1 cellular context compared by ENCODE assay signal in the genomic region with DNA sequence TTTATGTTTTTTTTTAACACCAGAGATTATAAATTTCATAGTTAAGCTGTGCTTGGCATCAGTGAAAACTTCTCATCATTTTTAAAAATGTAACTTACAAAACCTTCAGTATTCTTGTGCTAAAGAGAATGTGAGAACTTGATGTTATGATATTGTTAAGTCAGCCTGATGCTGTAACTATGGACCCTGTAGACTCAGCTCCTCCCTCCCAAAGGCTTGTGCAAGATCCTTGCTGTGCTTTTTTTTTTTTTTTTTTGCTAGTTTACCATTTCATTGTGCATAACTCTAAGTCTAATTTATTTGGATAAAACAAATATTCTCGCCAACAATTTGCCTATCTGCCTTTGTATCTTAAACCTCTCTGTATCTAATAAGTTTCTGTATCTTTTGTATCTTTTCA.
TF ChIP-seq lines count a peak whose summit lies in the region.

No MANE protein-coding gene starts in this region.

TF ChIP-seq in GM23338, 12 proteins besides CTCF, POLR2A, EP300 and RAD21:
- TF ChIP-seq, protein P1, sequence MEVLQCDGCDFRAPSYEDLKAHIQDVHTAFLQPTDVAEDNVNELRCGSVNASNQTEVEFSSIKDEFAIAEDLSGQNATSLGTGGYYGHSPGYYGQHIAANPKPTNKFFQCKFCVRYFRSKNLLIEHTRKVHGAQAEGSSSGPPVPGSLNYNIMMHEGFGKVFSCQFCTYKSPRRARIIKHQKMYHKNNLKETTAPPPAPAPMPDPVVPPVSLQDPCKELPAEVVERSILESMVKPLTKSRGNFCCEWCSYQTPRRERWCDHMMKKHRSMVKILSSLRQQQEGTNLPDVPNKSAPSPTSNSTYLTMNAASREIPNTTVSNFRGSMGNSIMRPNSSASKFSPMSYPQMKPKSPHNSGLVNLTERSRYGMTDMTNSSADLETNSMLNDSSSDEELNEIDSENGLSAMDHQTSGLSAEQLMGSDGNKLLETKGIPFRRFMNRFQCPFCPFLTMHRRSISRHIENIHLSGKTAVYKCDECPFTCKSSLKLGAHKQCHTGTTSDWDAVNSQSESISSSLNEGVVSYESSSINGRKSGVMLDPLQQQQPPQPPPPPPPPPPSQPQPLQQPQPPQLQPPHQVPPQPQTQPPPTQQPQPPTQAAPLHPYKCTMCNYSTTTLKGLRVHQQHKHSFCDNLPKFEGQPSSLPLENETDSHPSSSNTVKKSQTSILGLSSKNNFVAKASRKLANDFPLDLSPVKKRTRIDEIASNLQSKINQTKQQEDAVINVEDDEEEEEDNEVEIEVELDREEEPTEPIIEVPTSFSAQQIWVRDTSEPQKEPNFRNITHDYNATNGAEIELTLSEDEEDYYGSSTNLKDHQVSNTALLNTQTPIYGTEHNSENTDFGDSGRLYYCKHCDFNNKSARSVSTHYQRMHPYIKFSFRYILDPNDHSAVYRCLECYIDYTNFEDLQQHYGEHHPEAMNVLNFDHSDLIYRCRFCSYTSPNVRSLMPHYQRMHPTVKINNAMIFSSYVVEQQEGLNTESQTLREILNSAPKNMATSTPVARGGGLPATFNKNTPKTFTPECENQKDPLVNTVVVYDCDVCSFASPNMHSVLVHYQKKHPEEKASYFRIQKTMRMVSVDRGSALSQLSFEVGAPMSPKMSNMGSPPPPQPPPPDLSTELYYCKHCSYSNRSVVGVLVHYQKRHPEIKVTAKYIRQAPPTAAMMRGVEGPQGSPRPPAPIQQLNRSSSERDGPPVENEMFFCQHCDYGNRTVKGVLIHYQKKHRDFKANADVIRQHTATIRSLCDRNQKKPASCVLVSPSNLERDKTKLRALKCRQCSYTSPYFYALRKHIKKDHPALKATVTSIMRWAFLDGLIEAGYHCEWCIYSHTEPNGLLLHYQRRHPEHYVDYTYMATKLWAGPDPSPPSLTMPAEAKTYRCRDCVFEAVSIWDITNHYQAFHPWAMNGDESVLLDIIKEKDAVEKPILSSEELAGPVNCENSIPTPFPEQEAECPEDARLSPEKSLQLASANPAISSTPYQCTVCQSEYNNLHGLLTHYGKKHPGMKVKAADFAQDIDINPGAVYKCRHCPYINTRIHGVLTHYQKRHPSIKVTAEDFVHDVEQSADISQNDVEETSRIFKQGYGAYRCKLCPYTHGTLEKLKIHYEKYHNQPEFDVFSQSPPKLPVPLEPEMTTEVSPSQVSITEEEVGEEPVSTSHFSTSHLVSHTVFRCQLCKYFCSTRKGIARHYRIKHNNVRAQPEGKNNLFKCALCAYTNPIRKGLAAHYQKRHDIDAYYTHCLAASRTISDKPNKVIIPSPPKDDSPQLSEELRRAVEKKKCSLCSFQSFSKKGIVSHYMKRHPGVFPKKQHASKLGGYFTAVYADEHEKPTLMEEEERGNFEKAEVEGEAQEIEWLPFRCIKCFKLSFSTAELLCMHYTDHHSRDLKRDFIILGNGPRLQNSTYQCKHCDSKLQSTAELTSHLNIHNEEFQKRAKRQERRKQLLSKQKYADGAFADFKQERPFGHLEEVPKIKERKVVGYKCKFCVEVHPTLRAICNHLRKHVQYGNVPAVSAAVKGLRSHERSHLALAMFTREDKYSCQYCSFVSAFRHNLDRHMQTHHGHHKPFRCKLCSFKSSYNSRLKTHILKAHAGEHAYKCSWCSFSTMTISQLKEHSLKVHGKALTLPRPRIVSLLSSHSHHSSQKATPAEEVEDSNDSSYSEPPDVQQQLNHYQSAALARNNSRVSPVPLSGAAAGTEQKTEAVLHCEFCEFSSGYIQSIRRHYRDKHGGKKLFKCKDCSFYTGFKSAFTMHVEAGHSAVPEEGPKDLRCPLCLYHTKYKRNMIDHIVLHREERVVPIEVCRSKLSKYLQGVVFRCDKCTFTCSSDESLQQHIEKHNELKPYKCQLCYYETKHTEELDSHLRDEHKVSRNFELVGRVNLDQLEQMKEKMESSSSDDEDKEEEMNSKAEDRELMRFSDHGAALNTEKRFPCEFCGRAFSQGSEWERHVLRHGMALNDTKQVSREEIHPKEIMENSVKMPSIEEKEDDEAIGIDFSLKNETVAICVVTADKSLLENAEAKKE (CRISPR knock-in tag; IDR thresholded peaks at IDR 0.05) = no peak
- TF ChIP-seq ETS1 (IDR thresholded peaks at IDR 0.05) = no peak
- TF ChIP-seq JUNB (IDR thresholded peaks at IDR 0.05; ENCODE audit: unreplicated experiment) = no peak
- no peak for TF ChIP-seq ZNF331 (CRISPR knock-in tag; IDR thresholded peaks at IDR 0.05; ENCODE audit: low read depth)
- no peak for TF ChIP-seq ZNF114 (CRISPR knock-in tag; IDR thresholded peaks at IDR 0.05)
- TF ChIP-seq STAT1 (IDR thresholded peaks at IDR 0.05; ENCODE audit: unreplicated experiment) = no peak
- no peak for TF ChIP-seq EZH2phosphoT487 (IDR thresholded peaks at IDR 0.05; ENCODE audit: unreplicated experiment)
- TF ChIP-seq EZH2 (IDR thresholded peaks at IDR 0.05; ENCODE audit: low read depth, unreplicated experiment) = no peak
- no peak for TF ChIP-seq CREB1 (CRISPR knock-in tag; IDR thresholded peaks at IDR 0.05; ENCODE audit: low read depth)
- no peak for TF ChIP-seq NANOG (IDR thresholded peaks at IDR 0.05; ENCODE audit: borderline replicate concordance)
- no peak for TF ChIP-seq POLR2AphosphoS5 (IDR thresholded peaks at IDR 0.05; ENCODE audit: low read depth)
- TF ChIP-seq, protein P2, sequence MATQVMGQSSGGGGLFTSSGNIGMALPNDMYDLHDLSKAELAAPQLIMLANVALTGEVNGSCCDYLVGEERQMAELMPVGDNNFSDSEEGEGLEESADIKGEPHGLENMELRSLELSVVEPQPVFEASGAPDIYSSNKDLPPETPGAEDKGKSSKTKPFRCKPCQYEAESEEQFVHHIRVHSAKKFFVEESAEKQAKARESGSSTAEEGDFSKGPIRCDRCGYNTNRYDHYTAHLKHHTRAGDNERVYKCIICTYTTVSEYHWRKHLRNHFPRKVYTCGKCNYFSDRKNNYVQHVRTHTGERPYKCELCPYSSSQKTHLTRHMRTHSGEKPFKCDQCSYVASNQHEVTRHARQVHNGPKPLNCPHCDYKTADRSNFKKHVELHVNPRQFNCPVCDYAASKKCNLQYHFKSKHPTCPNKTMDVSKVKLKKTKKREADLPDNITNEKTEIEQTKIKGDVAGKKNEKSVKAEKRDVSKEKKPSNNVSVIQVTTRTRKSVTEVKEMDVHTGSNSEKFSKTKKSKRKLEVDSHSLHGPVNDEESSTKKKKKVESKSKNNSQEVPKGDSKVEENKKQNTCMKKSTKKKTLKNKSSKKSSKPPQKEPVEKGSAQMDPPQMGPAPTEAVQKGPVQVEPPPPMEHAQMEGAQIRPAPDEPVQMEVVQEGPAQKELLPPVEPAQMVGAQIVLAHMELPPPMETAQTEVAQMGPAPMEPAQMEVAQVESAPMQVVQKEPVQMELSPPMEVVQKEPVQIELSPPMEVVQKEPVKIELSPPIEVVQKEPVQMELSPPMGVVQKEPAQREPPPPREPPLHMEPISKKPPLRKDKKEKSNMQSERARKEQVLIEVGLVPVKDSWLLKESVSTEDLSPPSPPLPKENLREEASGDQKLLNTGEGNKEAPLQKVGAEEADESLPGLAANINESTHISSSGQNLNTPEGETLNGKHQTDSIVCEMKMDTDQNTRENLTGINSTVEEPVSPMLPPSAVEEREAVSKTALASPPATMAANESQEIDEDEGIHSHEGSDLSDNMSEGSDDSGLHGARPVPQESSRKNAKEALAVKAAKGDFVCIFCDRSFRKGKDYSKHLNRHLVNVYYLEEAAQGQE (IDR thresholded peaks at IDR 0.05; ENCODE audit: unreplicated experiment) = no peak
